In the genomic region with DNA sequence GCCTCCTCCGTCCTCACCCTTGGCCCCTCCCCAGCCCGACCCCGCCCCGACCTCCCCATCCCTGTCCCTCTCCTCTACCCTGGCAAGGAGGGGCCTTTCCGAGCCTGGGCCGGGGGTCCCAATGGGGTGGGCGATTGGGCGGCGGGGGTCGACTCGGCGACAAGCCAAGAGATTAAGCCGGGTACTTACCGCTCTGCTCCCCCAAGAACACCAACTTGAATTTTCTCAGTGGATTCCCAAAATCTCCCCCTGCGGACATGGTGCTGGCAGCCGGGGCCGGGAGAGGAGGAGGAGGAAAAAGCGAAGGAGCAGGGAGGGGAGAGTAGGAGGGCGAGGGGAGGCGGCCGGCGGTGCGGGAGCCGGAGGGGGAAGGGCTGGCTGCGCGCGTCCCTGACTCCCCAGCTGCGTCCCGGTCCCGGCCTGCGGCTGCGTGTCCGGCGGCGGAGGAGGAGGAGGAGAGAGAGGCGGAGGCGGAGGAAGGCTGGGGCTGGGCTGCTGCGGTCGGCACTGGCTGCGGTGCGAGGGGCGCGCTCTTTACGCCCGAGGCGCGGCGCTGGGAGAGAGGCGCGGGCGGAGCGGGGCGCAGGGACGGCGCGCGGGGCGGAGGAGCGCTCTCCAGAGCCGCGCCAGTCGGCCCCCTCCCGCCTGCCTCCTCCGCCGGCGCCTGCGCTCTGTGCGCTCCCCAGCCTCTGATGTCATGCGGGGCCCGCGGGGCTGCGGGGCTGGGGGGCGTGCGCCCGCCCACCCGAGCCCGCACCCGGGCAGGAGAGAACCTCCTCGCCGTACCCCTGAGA, we compare ENCODE assay signal across 1 cellular context.
TF ChIP-seq lines count a peak whose summit lies in the region.

A gene (minus strand): TSS at position 675 of the 794 bp plus-strand sequence. CDS start 416 bp downstream, at position 259.

TF ChIP-seq in H1, 55 proteins besides CTCF, POLR2A, EP300 and RAD21 (continued from another document):
- TF ChIP-seq, protein P1, sequence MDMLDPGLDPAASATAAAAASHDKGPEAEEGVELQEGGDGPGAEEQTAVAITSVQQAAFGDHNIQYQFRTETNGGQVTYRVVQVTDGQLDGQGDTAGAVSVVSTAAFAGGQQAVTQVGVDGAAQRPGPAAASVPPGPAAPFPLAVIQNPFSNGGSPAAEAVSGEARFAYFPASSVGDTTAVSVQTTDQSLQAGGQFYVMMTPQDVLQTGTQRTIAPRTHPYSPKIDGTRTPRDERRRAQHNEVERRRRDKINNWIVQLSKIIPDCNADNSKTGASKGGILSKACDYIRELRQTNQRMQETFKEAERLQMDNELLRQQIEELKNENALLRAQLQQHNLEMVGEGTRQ (IDR thresholded peaks at IDR 0.05; ENCODE audit: low read length): no peak
- TF ChIP-seq SUZ12 (IDR thresholded peaks at IDR 0.05; ENCODE audit: low read length) (no peak; the same call in 1 of the 2 replicates), CEBPB (IDR thresholded peaks at IDR 0.05; ENCODE audit: low read depth, low read length) (no peak), KDM4A (IDR thresholded peaks at IDR 0.05; ENCODE audit: low read depth, low read length, severe bottlenecking) (peak; percentile 70), SAP30 (IDR thresholded peaks at IDR 0.05; ENCODE audit: insufficient read depth, insufficient replicate concordance, low read length) (no peak), SIN3A (conservative IDR thresholded peaks at IDR 0.05 in 1 of 2, IDR thresholded peaks at IDR 0.05 in 1 of 2; ENCODE audit: low read depth in 1 of 2, low read length in 2 of 2) (0 out of 4 replicates have a peak, but pooled peaks of 1 of the 2 experiments have one; percentile 47), RBBP5 (IDR thresholded peaks at IDR 0.05; ENCODE audit: borderline replicate concordance, low read depth, low read length) (peak; percentile 89), HDAC2 (IDR thresholded peaks at IDR 0.05; ENCODE audit: borderline replicate concordance in 1 of 2, low read depth in 2 of 2, low read length in 2 of 2) (no peak), GABPA (IDR thresholded peaks at IDR 0.05; ENCODE audit: borderline replicate concordance, insufficient read depth, low read length) (0 out of 2 replicates have a peak, but pooled peaks have one; percentile 42)
